Comparison of ENCODE assay signal across 32 cellular contexts in genomic region chr12:109244043-109244442, GRCh38.
"Had no signal": no experiment of that assay in that cellular context is flagged by ENCODE, and none has a peak within 500 bp of the region (broad histone marks: within the 10 kb centered on the region; RNA-seq: fewer than 3 reads in every experiment).

No MANE protein-coding gene starts in this region.

- H3K9ac ChIP-seq: neural progenitor cell had no signal

- H3K36me3 ChIP-seq: neural progenitor cell, ovary had no signal

- H2AFZ ChIP-seq: neural progenitor cell had no signal

- H3K27me3 ChIP-seq: neural progenitor cell, neutrophil, ovary, sigmoid colon, stomach, suprapubic skin, tibial artery, upper lobe of right lung had no signal

- FAIRE-seq: keratinocyte, small intestine, urothelium cell line had no signal

- H3K9me3 ChIP-seq: lower lobe of right lung, neutrophil, ovary, sigmoid colon, stomach, suprapubic skin, thoracic aorta, tibial artery, upper lobe of right lung had no signal

- H3K4me3 ChIP-seq: lower lobe of right lung, neural progenitor cell, ovary, sigmoid colon, stomach, suprapubic skin, thoracic aorta, tibial artery, upper lobe of right lung had no signal

- ATAC-seq: left cardiac atrium; left lobe of liver; left ventricle myocardium superior; lower lobe of right lung; natural killer cell; right cardiac atrium; stimulated activated naive B cell treated with anti-CD40 and anti-IgM and Interleukin-4, amounts not matched to agents 10 μg/mL and 1 μg/mL and 100 μg/mL, for 72 hours; stimulated activated naive CD8-positive, alpha-beta T cell treated with anti-CD3 and anti-CD28 coated beads, Interleukin-15, Interleukin-2, amounts not matched to agents 100 U/mL and 50 U/mL, for 24 hours; upper lobe of right lung had no signal

- DNase-seq: head of caudate nucleus; hippocampal formation; kidney glomerular epithelial cell; left cardiac atrium; left ventricle myocardium superior; lower lobe of right lung; mesendoderm; naive B cell; natural killer cell; nephron progenitor cell; occipital lobe; ovary; retina; right cardiac atrium; small intestine; stimulated activated CD4-positive, alpha-beta T cell treated with anti-CD3 and anti-CD28 coated beads, Interleukin-15, amount 100 ng/mL, for 24 hours; stimulated activated CD4-positive, alpha-beta T cell treated with anti-CD3 and anti-CD28 coated beads, Interleukin-2, amount 100 ng/mL, for 24 hours; stimulated activated CD4-positive, alpha-beta T cell treated with anti-CD3 and anti-CD28 coated beads, Interleukin-4, amount 100 ng/mL, for 1 hour; stimulated activated naive B cell treated with anti-CD40 and anti-IgM and Interleukin-4, amounts not matched to agents 10 μg/mL and 1 μg/mL and 100 μg/mL, for 72 hours; stimulated activated naive CD8-positive, alpha-beta T cell treated with anti-CD3 and anti-CD28 coated beads, Interleukin-15, Interleukin-2, amounts not matched to agents 100 U/mL and 50 U/mL, for 24 hours; stomach; tibial artery; trophoblast cell; upper lobe of right lung had no signal

- H3K4me2 ChIP-seq: neural progenitor cell had no signal

- H3K27ac ChIP-seq: lower lobe of right lung, neural progenitor cell, neutrophil, ovary, sigmoid colon, stomach, suprapubic skin, thoracic aorta, tibial artery, upper lobe of right lung had no signal

- H3K4me1 ChIP-seq: lower lobe of right lung, neural progenitor cell, sigmoid colon, suprapubic skin, tibial artery, upper lobe of right lung had no signal
